ENCODE assay signal across 8 cellular contexts in the genomic region with DNA sequence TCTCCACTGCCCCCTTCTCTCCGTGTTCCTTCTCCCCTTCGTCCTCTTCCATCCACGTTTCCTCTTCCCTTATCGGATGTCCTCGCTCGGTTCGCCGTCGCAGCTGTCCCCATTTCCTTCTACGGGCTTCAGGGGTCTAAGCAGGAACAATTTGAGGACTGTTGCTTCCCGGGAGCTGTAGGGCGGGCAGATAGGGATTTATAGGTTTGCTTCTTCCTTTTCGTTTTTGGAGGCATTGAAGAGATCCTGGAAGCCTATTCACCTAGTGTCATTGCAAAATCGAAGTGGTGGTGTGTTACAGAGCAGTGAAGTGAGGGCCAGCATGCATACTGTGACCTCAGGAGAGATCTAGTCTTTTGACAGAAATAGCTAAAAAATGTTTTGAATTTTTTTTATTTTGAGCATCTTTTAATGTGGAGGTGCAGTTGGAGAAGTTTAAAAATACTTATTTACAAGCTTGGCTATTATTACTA. TPM values are rescaled to one million over a fixed set of nuclear protein-coding genes. Genes with fewer than 3 reads are reported as not detected.
DNase-seq lines count a peak whose midpoint lies in the region; ATAC-seq and TF ChIP-seq lines count a peak whose summit lies in the region.

No MANE protein-coding gene starts in this region.

- intact Hi-C loops in PC-9 (cut with micrococcal nuclease; ENCODE audit: unreplicated experiment) (no loop called here), upper lobe of right lung (cut with DNase I) (no loop called here)
- intact Hi-C loops in dendritic cell treated with granulocyte-macrophage colony-stimulating factor and Interleukin-4, amounts not matched to agents 40 ng/mL and 50 ng/mL, for 4 days (cut with micrococcal nuclease), result no loop called here

- no peaks in the 10 kb centered on the region for H3K27me3 ChIP-seq in PC-9 (ENCODE audit: insufficient read depth, low read depth)
- no peaks in the 10 kb centered on the region for H3K27me3 ChIP-seq in lung (ENCODE audit: control insufficient read depth, insufficient read depth)
- H3K27me3 ChIP-seq in upper lobe of right lung, result no peaks in the 10 kb centered on the region

- peak overlapping the region; percentile 94 for H3K4me2 ChIP-seq in PC-9

- H3K9me3 Mint-ChIP-seq in dendritic cell treated with granulocyte-macrophage colony-stimulating factor and Interleukin-4, amounts not matched to agents 40 ng/mL and 50 ng/mL, for 4 days, result no peaks in the 10 kb centered on the region

- DNase-seq in SIG-M5 treated with dmso at 0.1 percent for 504 hours (lab: John Stamatoyannopoulos, UW; ENCODE audit: unreplicated experiment), result peak; percentile 24
- DNase-seq in SIG-M5 (lab: John Stamatoyannopoulos, UW), result no peak
- DNase-seq in PC-9, result no peak
- no peak for DNase-seq in lung (ENCODE audit: low spot score)
- no peak for DNase-seq in upper lobe of right lung

- no peaks in the 10 kb centered on the region for H3K9me2 ChIP-seq in PC-9 (ENCODE audit: insufficient read depth)

- H3K4me1 ChIP-seq in PC-9 (replicated peaks; ENCODE audit: insufficient read depth) (peaks cover 13% of the 10 kb centered on the region), lung (ENCODE audit: control insufficient read depth in 2 of 2, insufficient read depth in 2 of 2, low read length in 2 of 2) (peaks cover 0 to 14% of the 10 kb centered on the region in 2 donors), upper lobe of right lung (peaks cover 18% of the 10 kb centered on the region)

- no peak overlapping the region for H3K27ac ChIP-seq in PC-9
- peak overlapping the region; percentile 15 to 99 for H3K27ac ChIP-seq in lung (ENCODE audit: low read depth in 1 of 2, low read length in 1 of 2)
- H3K27ac ChIP-seq in upper lobe of right lung, result peak overlapping the region; percentile 82

- no peaks in the 10 kb centered on the region for H4K20me1 ChIP-seq in PC-9 (ENCODE audit: insufficient read depth)

- TSS peak; percentile 49 for BruUV-seq in PC-9 (replicated peaks; lab: Mats Ljungman, UMichigan)

- TF ChIP-seq CTCF in PC-9 (conservative IDR thresholded peaks at IDR 0.05), result no peak
- no peak for TF ChIP-seq CTCF in lung (IDR thresholded peaks at IDR 0.05; ENCODE audit: control extremely low read depth, extremely low read depth)
- no peak for TF ChIP-seq CTCF in upper lobe of right lung (IDR thresholded peaks at IDR 0.05)

- H3K4me3 ChIP-seq in PC-9, result peak overlapping the region; percentile 87
- peak overlapping the region; percentile 78 for H3K4me3 ChIP-seq in lung
- H3K4me3 ChIP-seq in upper lobe of right lung, result peak overlapping the region; percentile 92

- no peaks in the 10 kb centered on the region for H3K36me3 ChIP-seq in PC-9 (ENCODE audit: low read depth)
- peaks cover 0 to 2% of the 10 kb centered on the region in 2 donors for H3K36me3 ChIP-seq in lung (ENCODE audit: control insufficient read depth in 2 of 2, insufficient read depth in 2 of 2, low read length in 2 of 2)
- H3K36me3 ChIP-seq in upper lobe of right lung, result no peaks in the 10 kb centered on the region

- CTCF ChIA-PET in PC-9 (lab: Charles Lee), result no interaction called here

- H3K79me2 ChIP-seq in PC-9 (ENCODE audit: low read depth), result peaks cover 34% of the 10 kb centered on the region

- H3F3A ChIP-seq in PC-9 (ENCODE audit: insufficient read depth, low read depth), result no peaks in the 10 kb centered on the region; the same call in 1 of the 2 replicates

- WGBS in lung, 2 donors, result 1% methylated on average over 14 of the region's 14 CpGs

- H3K4me3 Mint-ChIP-seq in dendritic cell treated with granulocyte-macrophage colony-stimulating factor and Interleukin-4, amounts not matched to agents 40 ng/mL and 50 ng/mL, for 4 days, result peak overlapping the region; percentile 87

- peaks cover 26% of the 10 kb centered on the region for H3K36me3 Mint-ChIP-seq in dendritic cell treated with granulocyte-macrophage colony-stimulating factor and Interleukin-4, amounts not matched to agents 40 ng/mL and 50 ng/mL, for 4 days (ENCODE audit: low read depth)

- peaks cover 51% of the 10 kb centered on the region for H3K4me1 Mint-ChIP-seq in dendritic cell treated with granulocyte-macrophage colony-stimulating factor and Interleukin-4, amounts not matched to agents 40 ng/mL and 50 ng/mL, for 4 days (ENCODE audit: low read depth)

- H3K27ac Mint-ChIP-seq in dendritic cell treated with granulocyte-macrophage colony-stimulating factor and Interleukin-4, amounts not matched to agents 40 ng/mL and 50 ng/mL, for 4 days, result peak overlapping the region; percentile 81

- H3K27me3 Mint-ChIP-seq in dendritic cell treated with granulocyte-macrophage colony-stimulating factor and Interleukin-4, amounts not matched to agents 40 ng/mL and 50 ng/mL, for 4 days, result peaks cover 4% of the 10 kb centered on the region

- H2AFZ ChIP-seq in PC-9, result peak overlapping the region; percentile 77

- H3K9me3 ChIP-seq in PC-9 (ENCODE audit: insufficient read depth, low read depth) (no peaks in the 10 kb centered on the region), lung (ENCODE audit: control insufficient read depth in 2 of 2, insufficient read depth in 1 of 2, low read length in 1 of 2) (no peaks in the 10 kb centered on the region), upper lobe of right lung (no peaks in the 10 kb centered on the region)

- no peak for ATAC-seq in lung (ENCODE audit: insufficient read depth, low FRiP score)
- peak; percentile 2 for ATAC-seq in upper lobe of right lung
- ATAC-seq in GM21526 (IDR thresholded peaks at IDR 0.05; ENCODE audit: low FRiP score, unreplicated experiment), result no peak
- ATAC-seq in HG03039 (IDR thresholded peaks at IDR 0.05; ENCODE audit: unreplicated experiment), result no peak

- POLR2A ChIA-PET in PC-9 (lab: Charles Lee; ENCODE audit: unreplicated experiment), result interaction anchor here (0.6 kb wide), 1 partner anchor 156 kb away, joined by 5 read pairs; no protein-coding TSS in a partner anchor

RNA-seq across cellular contexts. Expression of a gene that starts 0.9 kb away (rescaled TPM):
- 18.6 and 21.4 TPM in 2 replicates for total RNA-seq in PC-9 (2021)
- 10 to 100 TPM; 26.8 to 39.0 TPM for total RNA-seq in lung
- 1 to 10 TPM; 5.7 to 6.9 TPM for polyA plus RNA-seq in lung
- total RNA-seq in upper lobe of right lung, result 30.5 TPM

RNA-seq across cellular contexts. Expression of a gene that starts 29.0 kb away (rescaled TPM):
- total RNA-seq in PC-9 (2021) (19.8 and 20.7 TPM in 2 replicates), lung (10 to 100 TPM in 1 of 2 donors, 1 to 10 TPM in 1; 4.8 to 20.4 TPM), upper lobe of right lung (17.9 TPM)
- polyA plus RNA-seq in lung, result 10 to 100 TPM in 1 of 2 donors, 1 to 10 TPM in 1; 4.9 to 12.1 TPM
